18 cellular contexts compared by ENCODE assay signal in genomic region chr19:28504139-28504538, GRCh38.
A peak's percentile ranks its signal among the peaks of the same experiment; 100 is the strongest.
DNase-seq lines count a peak whose midpoint lies in the region; ATAC-seq, FAIRE-seq and TF ChIP-seq lines count a peak whose summit lies in the region.
"Had no signal": no experiment of that assay in that cellular context is flagged by ENCODE, and none has a peak within 500 bp of the region (broad histone marks: within the 10 kb centered on the region; RNA-seq: fewer than 3 reads in every experiment).

No MANE protein-coding gene starts in this region.

- H3K4ac ChIP-seq in neuronal stem cell (ENCODE audit: low read length) = no peak overlapping the region

- FAIRE-seq in K562 (lab: Jason Lieb, UNC) = no peak
- FAIRE-seq: endothelial cell of umbilical vein had no signal

- DNase-seq in CD1c-positive myeloid dendritic cell (ENCODE audit: extremely low spot score) (peak; percentile 70), NB4 (ENCODE audit: low read depth) (peak; percentile 14), K562 (ENCODE audit: extremely low read depth in 1 of 4, low spot score in 3 of 4) (peak in 1 of 4 experiments; percentile 37), neuronal stem cell (ENCODE audit: low spot score) (no peak), NCI-H128 (lab: John Stamatoyannopoulos, UW; ENCODE audit: unreplicated experiment) (no peak), inferior parietal cortex (ENCODE audit: extremely low spot score) (no peak)
- DNase-seq: activated B cell treated with CpG ODN at 0.5 μM for 24 hours; anterior cingulate cortex; C1 segment of cervical spinal cord; central memory CD4-positive, alpha-beta T cell; dorsolateral prefrontal cortex; kidney glomerular epithelial cell; NCI-H1694 treated with DMSO at 0.1 percent for 48 hours; NCI-H2171 treated with DMSO at 0.1 percent for 48 hours; SK-N-SH had no signal

- no peaks in the 10 kb centered on the region for H3K27me3 ChIP-seq in K562 (ENCODE audit: control insufficient read depth in 2 of 2, insufficient read depth in 2 of 2, low read length in 2 of 2)
- H3K27me3 ChIP-seq in neuronal stem cell (ENCODE audit: control insufficient read depth in 3 of 3, insufficient read depth in 3 of 3, low read depth in 1 of 3, low read length in 3 of 3) = no peaks in the 10 kb centered on the region

- H2BK12ac ChIP-seq in neuronal stem cell (ENCODE audit: low read length) = peak overlapping the region; percentile 59

- peaks cover 88% of the 10 kb centered on the region for H4K20me1 ChIP-seq in K562 (replicated peaks; ENCODE audit: control insufficient read depth, insufficient read depth, low read length)

- no peak overlapping the region for H3K9ac ChIP-seq in K562 (ENCODE audit: insufficient read depth in 1 of 2, low read depth in 2 of 2, low read length in 2 of 2)
- H3K9ac ChIP-seq in neuronal stem cell (ENCODE audit: low read depth, low read length, poor library complexity) = no peak overlapping the region
- H3K9ac ChIP-seq: SK-N-SH had no signal

- H3K27ac ChIP-seq in K562 (ENCODE audit: extremely low read depth, low read depth, low read length) (peak overlapping the region; percentile 3; the same call in 1 of the 3 replicates), neuronal stem cell (replicated peaks; ENCODE audit: low read length) (no peak overlapping the region)
- H3K27ac ChIP-seq: dorsolateral prefrontal cortex had no signal

- H3K18ac ChIP-seq in neuronal stem cell (ENCODE audit: low read length) = no peak overlapping the region

- peaks cover 82% of the 10 kb centered on the region for H3K36me3 ChIP-seq in K562 (ENCODE audit: control insufficient read depth, insufficient read depth, low read length)
- no peaks in the 10 kb centered on the region for H3K36me3 ChIP-seq in neuronal stem cell (replicated peaks in 1 of 2; ENCODE audit: control insufficient read depth in 2 of 2, insufficient read depth in 2 of 2, low read length in 2 of 2)

- POLR2A ChIA-PET in K562 (lab: Yijun Ruan, JAX) = interaction anchor here (0.6 to 3.0 kb wide), 6 partner anchors 10 to 263 kb away, joined by 3 to 10 read pairs (median 4); no protein-coding TSS in a partner anchor

- H3K4me3 ChIP-seq in NB4 (ENCODE audit: low read depth, low read length) (no peak overlapping the region), K562 (no peak overlapping the region), neuronal stem cell (ENCODE audit: low read length in 2 of 2) (no peak overlapping the region)
- H3K4me3 ChIP-seq: dorsolateral prefrontal cortex had no signal

- intact Hi-C loops in K562 (cut with micrococcal nuclease) = no loop called here

- no TSS peak for BruUV-seq in K562 (replicated peaks; lab: Mats Ljungman, UMichigan)

- peak overlapping the region; percentile 54 for H3K4me2 ChIP-seq in K562 (ENCODE audit: insufficient read depth, low read length)
- no peak overlapping the region for H3K4me2 ChIP-seq in neuronal stem cell (ENCODE audit: insufficient read depth, low read length, poor library complexity, severe bottlenecking)
- H3K4me2 ChIP-seq: SK-N-SH had no signal

- CTCF ChIA-PET in K562 (lab: Yijun Ruan, JAX; ENCODE audit: low intra/inter-chr PET ratio) = no interaction called here

- no peak overlapping the region for H2BK5ac ChIP-seq in neuronal stem cell (ENCODE audit: low read length)

- H2AFZ ChIP-seq in K562 (ENCODE audit: low read depth, low read length) = no peak overlapping the region
- no peak overlapping the region for H2AFZ ChIP-seq in neuronal stem cell (ENCODE audit: low read length)

- H3K4me1 ChIP-seq in K562 (replicated peaks in 1 of 2; ENCODE audit: control insufficient read depth in 2 of 2, insufficient read depth in 2 of 2, low read length in 2 of 2) = peaks cover 16 to 71% of the 10 kb centered on the region in 2 experiments
- H3K4me1 ChIP-seq in neuronal stem cell (ENCODE audit: control insufficient read depth in 2 of 2, insufficient read depth in 1 of 2, low read depth in 1 of 2, low read length in 2 of 2) = peaks cover 0 to 16% of the 10 kb centered on the region in 2 donors

- TF ChIP-seq CTCF in NB4 (IDR thresholded peaks at IDR 0.05; ENCODE audit: low read depth, low read length) (no peak), K562 (IDR thresholded peaks at IDR 0.05 in 2 of 3, conservative IDR thresholded peaks at IDR 0.05 in 1 of 3; ENCODE audit: insufficient read depth in 2 of 3, low read depth in 1 of 3, low read length in 3 of 3) (no peak)

- H2BK120ac ChIP-seq in neuronal stem cell (ENCODE audit: low read depth, low read length) = no peak overlapping the region

- H3K23ac ChIP-seq in neuronal stem cell (ENCODE audit: low read depth, low read length, poor library complexity) = no peak overlapping the region

- no peak overlapping the region for H4K91ac ChIP-seq in neuronal stem cell (ENCODE audit: low read depth, low read length, poor library complexity)

- H3K79me1 ChIP-seq in neuronal stem cell (ENCODE audit: low read depth, low read length) = no peaks in the 10 kb centered on the region

- no peaks in the 10 kb centered on the region for H3K9me3 ChIP-seq in K562 (replicated peaks; ENCODE audit: control insufficient read depth, insufficient read depth, low read depth, low read length)
- no peaks in the 10 kb centered on the region for H3K9me3 ChIP-seq in neuronal stem cell (replicated peaks in 1 of 2; ENCODE audit: control insufficient read depth in 2 of 2, insufficient read depth in 1 of 2, low read depth in 1 of 2, low read length in 2 of 2)
- H3K9me3 ChIP-seq: SK-N-SH had no signal

- peaks cover 27% of the 10 kb centered on the region for H3K9me1 ChIP-seq in K562 (ENCODE audit: control insufficient read depth, insufficient read depth, low read length)

- TF ChIP-seq RAD21 in K562 (CRISPR knock-in tag; conservative IDR thresholded peaks at IDR 0.05 in 1 of 2, IDR thresholded peaks at IDR 0.05 in 1 of 2) = no peak

- ATAC-seq in K562 = peak; percentile 50
- ATAC-seq in GM21381 (IDR thresholded peaks at IDR 0.05; ENCODE audit: unreplicated experiment) = no peak
- ATAC-seq: activated T-helper 17 cell treated with anti-CD3 and anti-CD28 coated beads, Interleukin-2, amount 50 U/mL, for 72 hours had no signal

- H2AK5ac ChIP-seq in neuronal stem cell (ENCODE audit: low read depth, low read length) = no peak overlapping the region

- TF ChIP-seq EP300 in K562 (IDR thresholded peaks at IDR 0.05; ENCODE audit: low read length) = 0 out of 2 replicates have a peak, but pooled peaks have one; percentile 8

- H3K79me2 ChIP-seq in K562 (ENCODE audit: control insufficient read depth, insufficient read depth, low read length) = peaks cover 100% of the 10 kb centered on the region

- no peak overlapping the region for H4K8ac ChIP-seq in neuronal stem cell (ENCODE audit: low read depth, low read length)

- H2BK15ac ChIP-seq in neuronal stem cell (ENCODE audit: low read length) = no peak overlapping the region

- WGBS in K562 (ENCODE audit: insufficient coverage, low coverage, missing lambda C conversion rate) = 43% methylated on average over 3 of the region's 3 CpGs
- no CpG with 5 or more reads among the region's 3 CpGs for WGBS in neuronal stem cell (ENCODE audit: extremely low coverage in 2 of 2, insufficient read length in 2 of 2, insufficient replicate concordance in 1 of 2), 2 donors

- in situ Hi-C loops in K562 (cut with MboI) = no loop called here

- TF ChIP-seq POLR2A in NB4 (IDR thresholded peaks at IDR 0.05; ENCODE audit: extremely low read depth, insufficient read length) (no peak), K562 (conservative IDR thresholded peaks at IDR 0.05) (no peak)

- H3K14ac ChIP-seq in neuronal stem cell (ENCODE audit: low read length) = no peak overlapping the region

TF ChIP-seq in K562, 482 proteins besides CTCF, POLR2A, EP300 and RAD21:
- TF ChIP-seq MAFK (IDR thresholded peaks at IDR 0.05; ENCODE audit: low read length) (peak; percentile 92), MAFG (tag; conservative IDR thresholded peaks at IDR 0.05) (peak; percentile 96), ZNF316 (IDR thresholded peaks at IDR 0.05) (peak; percentile 99), CTBP1 (IDR thresholded peaks at IDR 0.05; ENCODE audit: borderline replicate concordance) (peak; percentile 19; the same call in 1 of the 2 replicates), ZNF24 (IDR thresholded peaks at IDR 0.05) (no peak), C11orf30 (IDR thresholded peaks at IDR 0.05; ENCODE audit: low read depth) (peak; percentile 98), NCOA4 (IDR thresholded peaks at IDR 0.05; ENCODE audit: partially characterized antibody) (no peak), MAFF (IDR thresholded peaks at IDR 0.05; ENCODE audit: low read length) (peak; percentile 95), NFE2 (IDR thresholded peaks at IDR 0.05; ENCODE audit: low read depth) (peak; percentile 88), SPI1 (IDR thresholded peaks at IDR 0.05; ENCODE audit: borderline replicate concordance, low read depth, low read length) (peak; percentile 53; the same call in 1 of the 2 replicates)

Comparison
In these comparisons a context has a peak if more than half of its experiments do, and no peak if none do; other contexts are left out.
1. DNase-seq: peak in CD1c-positive myeloid dendritic cell (single experiment) and NB4 (single experiment); none in neuronal stem cell (single experiment), NCI-H128 (single experiment) and inferior parietal cortex (single experiment).